Comparison of ENCODE assay signal across 1 cellular context in genomic region chr6:37222125-37222967, GRCh38.
TF ChIP-seq lines count a peak whose summit lies in the region.

No MANE protein-coding gene starts in this region.

TF ChIP-seq in neural cell, 6 proteins besides CTCF, POLR2A, EP300 and RAD21 (continued from another document):
- TF ChIP-seq, protein P1, sequence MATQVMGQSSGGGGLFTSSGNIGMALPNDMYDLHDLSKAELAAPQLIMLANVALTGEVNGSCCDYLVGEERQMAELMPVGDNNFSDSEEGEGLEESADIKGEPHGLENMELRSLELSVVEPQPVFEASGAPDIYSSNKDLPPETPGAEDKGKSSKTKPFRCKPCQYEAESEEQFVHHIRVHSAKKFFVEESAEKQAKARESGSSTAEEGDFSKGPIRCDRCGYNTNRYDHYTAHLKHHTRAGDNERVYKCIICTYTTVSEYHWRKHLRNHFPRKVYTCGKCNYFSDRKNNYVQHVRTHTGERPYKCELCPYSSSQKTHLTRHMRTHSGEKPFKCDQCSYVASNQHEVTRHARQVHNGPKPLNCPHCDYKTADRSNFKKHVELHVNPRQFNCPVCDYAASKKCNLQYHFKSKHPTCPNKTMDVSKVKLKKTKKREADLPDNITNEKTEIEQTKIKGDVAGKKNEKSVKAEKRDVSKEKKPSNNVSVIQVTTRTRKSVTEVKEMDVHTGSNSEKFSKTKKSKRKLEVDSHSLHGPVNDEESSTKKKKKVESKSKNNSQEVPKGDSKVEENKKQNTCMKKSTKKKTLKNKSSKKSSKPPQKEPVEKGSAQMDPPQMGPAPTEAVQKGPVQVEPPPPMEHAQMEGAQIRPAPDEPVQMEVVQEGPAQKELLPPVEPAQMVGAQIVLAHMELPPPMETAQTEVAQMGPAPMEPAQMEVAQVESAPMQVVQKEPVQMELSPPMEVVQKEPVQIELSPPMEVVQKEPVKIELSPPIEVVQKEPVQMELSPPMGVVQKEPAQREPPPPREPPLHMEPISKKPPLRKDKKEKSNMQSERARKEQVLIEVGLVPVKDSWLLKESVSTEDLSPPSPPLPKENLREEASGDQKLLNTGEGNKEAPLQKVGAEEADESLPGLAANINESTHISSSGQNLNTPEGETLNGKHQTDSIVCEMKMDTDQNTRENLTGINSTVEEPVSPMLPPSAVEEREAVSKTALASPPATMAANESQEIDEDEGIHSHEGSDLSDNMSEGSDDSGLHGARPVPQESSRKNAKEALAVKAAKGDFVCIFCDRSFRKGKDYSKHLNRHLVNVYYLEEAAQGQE (IDR thresholded peaks at IDR 0.05; ENCODE audit: borderline replicate concordance), result no peak
- TF ChIP-seq TAF1 (IDR thresholded peaks at IDR 0.05; ENCODE audit: low read depth) (no peak), MXI1 (conservative IDR thresholded peaks at IDR 0.05; ENCODE audit: poor library complexity, severe bottlenecking) (no peak), SMC3 (conservative IDR thresholded peaks at IDR 0.05; ENCODE audit: poor library complexity) (no peak), EZH2 (IDR thresholded peaks at IDR 0.05; ENCODE audit: borderline replicate concordance, insufficient read depth, low read length, poor library complexity, severe bottlenecking) (no peak)
